Comparison of ENCODE assay signal across 21 cellular contexts in the genomic region with DNA sequence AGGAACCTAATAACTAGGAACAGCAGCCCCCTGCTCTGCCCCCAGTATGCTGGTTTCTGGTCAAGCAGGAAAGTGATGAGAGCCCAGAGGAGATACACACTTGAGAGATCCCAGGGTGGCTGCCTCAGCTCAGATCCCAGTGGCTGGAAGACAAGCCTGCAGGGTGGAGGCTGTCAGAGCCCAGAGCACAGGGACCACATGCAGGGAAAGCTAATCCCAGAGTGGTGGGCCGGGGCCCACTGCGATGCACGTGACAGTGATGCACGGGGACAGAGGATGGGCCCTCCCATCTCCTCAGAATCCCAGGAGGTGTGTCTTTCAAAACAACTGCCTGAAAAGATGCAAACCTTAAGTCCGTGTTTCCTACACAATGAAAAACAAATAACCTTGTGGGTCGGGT. TPM values are rescaled to one million over a fixed set of nuclear protein-coding genes. Genes with fewer than 3 reads are reported as not detected.
DNase-seq lines count a peak whose midpoint lies in the region; ATAC-seq, FAIRE-seq and TF ChIP-seq lines count a peak whose summit lies in the region.
"Had no signal": no experiment of that assay in that cellular context is flagged by ENCODE, and none has a peak within 500 bp of the region (broad histone marks: within the 10 kb centered on the region; RNA-seq: fewer than 3 reads in every experiment).

No MANE protein-coding gene starts in this region.

- peaks cover 0 to 14% (median 0%) of the 10 kb centered on the region in 11 experiments; a peak in 5 of 22 replicates for H4K20me1 ChIP-seq in BLaER1 treated with 17β-estradiol and CSF1 and Interleukin-3, amounts not matched to agents 10 nM and 100 nM

- H3K27me3 ChIP-seq in BLaER1 treated with 17β-estradiol and CSF1 and Interleukin-3, amounts not matched to agents 10 nM and 100 nM = 0 out of 22 replicates have a peak, but pooled peaks cover 0 to 6% (median 0%) of the 10 kb centered on the region in 11 experiments
- H3K27me3 ChIP-seq in right lobe of liver = no peaks in the 10 kb centered on the region
- H3K27me3 ChIP-seq: BE2C had no signal

- peaks cover 8% of the 10 kb centered on the region for H3K27me3 Mint-ChIP-seq in glutamatergic neuron (ENCODE audit: unreplicated experiment)
- peaks cover 33% of the 10 kb centered on the region for H3K27me3 Mint-ChIP-seq in nephron (ENCODE audit: low read depth)

- H3K4me2 ChIP-seq in BLaER1 treated with 17β-estradiol and CSF1 and Interleukin-3, amounts not matched to agents 10 nM and 100 nM = peak overlapping the region in 8 of 11 experiments; percentile 27 to 80 (median 65); a peak in 15 of 22 replicates

- no peak overlapping the region for H3K9ac ChIP-seq in BLaER1 treated with 17β-estradiol and CSF1 and Interleukin-3, amounts not matched to agents 10 nM and 100 nM

- H3K27ac Mint-ChIP-seq in glutamatergic neuron (ENCODE audit: unreplicated experiment) = peak overlapping the region; percentile 64
- H3K27ac Mint-ChIP-seq in nephron = peak overlapping the region; percentile 57 to 67 (median 59)
- H3K27ac Mint-ChIP-seq: CD14-positive monocyte; CD4-positive, alpha-beta memory T cell had no signal

- H3K9me3 ChIP-seq in BLaER1 treated with 17β-estradiol and CSF1 and Interleukin-3, amounts not matched to agents 10 nM and 100 nM (replicated peaks in 1 of 11) = no peaks in the 10 kb centered on the region
- H3K9me3 ChIP-seq in HEK293 (ENCODE audit: control insufficient read depth, insufficient read depth, low read depth, low read length) = no peaks in the 10 kb centered on the region
- no peaks in the 10 kb centered on the region for H3K9me3 ChIP-seq in right lobe of liver
- H3K9me3 ChIP-seq: BE2C, HAP-1 had no signal

- no peak overlapping the region for H3K4me3 ChIP-seq in BLaER1 treated with 17β-estradiol and CSF1 and Interleukin-3, amounts not matched to agents 10 nM and 100 nM
- H3K4me3 ChIP-seq in HEK293 (ENCODE audit: low read depth, low read length) (no peak overlapping the region), right lobe of liver (no peak overlapping the region)
- H3K4me3 ChIP-seq: HAP-1, K562 had no signal

- DNase-seq in glutamatergic neuron = no peak
- no peak for DNase-seq in RCC 7860 (ENCODE audit: low spot score)
- DNase-seq in right lobe of liver = no peak
- no peak for DNase-seq in NCI-H510A (lab: John Stamatoyannopoulos, UW)
- no peak for DNase-seq in hepatic stellate cell (ENCODE audit: low spot score)
- DNase-seq: ACHN; BE2C; CD4-positive, alpha-beta memory T cell; DMS153; DMS79; GDM1; IMR-90 had no signal

- H3K9me3 Mint-ChIP-seq in glutamatergic neuron (ENCODE audit: unreplicated experiment) = peaks cover 7% of the 10 kb centered on the region
- H3K9me3 Mint-ChIP-seq in nephron = no peaks in the 10 kb centered on the region
- H3K9me3 Mint-ChIP-seq: CD4-positive, alpha-beta memory T cell had no signal

- H3K36me3 Mint-ChIP-seq in glutamatergic neuron (ENCODE audit: unreplicated experiment) (no peaks in the 10 kb centered on the region), nephron (ENCODE audit: low read depth) (no peaks in the 10 kb centered on the region)
- H3K36me3 Mint-ChIP-seq: CD14-positive monocyte; CD4-positive, alpha-beta memory T cell had no signal

- no peak for TF ChIP-seq POLR2A in right lobe of liver (IDR thresholded peaks at IDR 0.05)

- H3K36me3 ChIP-seq in BLaER1 treated with 17β-estradiol and CSF1 and Interleukin-3, amounts not matched to agents 10 nM and 100 nM = no peaks in the 10 kb centered on the region
- H3K36me3 ChIP-seq in HEK293 (ENCODE audit: control insufficient read depth in 2 of 2, insufficient read depth in 1 of 2, low read length in 2 of 2) = no peaks in the 10 kb centered on the region
- no peaks in the 10 kb centered on the region for H3K36me3 ChIP-seq in right lobe of liver
- H3K36me3 ChIP-seq: BE2C, HAP-1 had no signal

- no peak overlapping the region for H3K27ac ChIP-seq in BLaER1 treated with 17β-estradiol and CSF1 and Interleukin-3, amounts not matched to agents 10 nM and 100 nM
- no peak overlapping the region for H3K27ac ChIP-seq in HEK293 (ENCODE audit: extremely low read depth, low read depth, low read length)
- no peak overlapping the region for H3K27ac ChIP-seq in right lobe of liver

- ATAC-seq in right lobe of liver = no peak
- ATAC-seq: K562 had no signal

- WGBS in right lobe of liver (ENCODE audit: insufficient coverage, low coverage, low lambda C conversion rate, missing lambda C conversion rate) = 43% methylated on average over 1 of the region's 6 CpGs

- CTCF ChIA-PET in HEK293 (lab: Yijun Ruan, JAX) = no interaction called here

- H3K4me3 Mint-ChIP-seq in glutamatergic neuron (ENCODE audit: unreplicated experiment) (peak overlapping the region; percentile 57), nephron (no peak overlapping the region)
- H3K4me3 Mint-ChIP-seq: CD4-positive, alpha-beta memory T cell had no signal

- POLR2A ChIA-PET in HEK293 (lab: Yijun Ruan, JAX) = no interaction called here

- FAIRE-seq in RCC 7860 (lab: Jason Lieb, UNC) = no peak
- FAIRE-seq: A204.1, GM12892, HTR-8/SVneo, K562 had no signal

- H3K4me1 ChIP-seq in BLaER1 treated with 17β-estradiol and CSF1 and Interleukin-3, amounts not matched to agents 10 nM and 100 nM = peaks cover 6 to 78% (median 61%) of the 10 kb centered on the region in 10 experiments; a peak in 18 of 20 replicates
- no peaks in the 10 kb centered on the region for H3K4me1 ChIP-seq in HEK293 (ENCODE audit: control insufficient read depth, insufficient read depth, low read length)
- no peaks in the 10 kb centered on the region for H3K4me1 ChIP-seq in right lobe of liver
- H3K4me1 ChIP-seq: BE2C, HAP-1 had no signal

- intact Hi-C loops in right lobe of liver (cut with DNase I) = no loop called here

- H3K4me1 Mint-ChIP-seq in glutamatergic neuron (ENCODE audit: low read depth, unreplicated experiment) (peaks cover 35% of the 10 kb centered on the region), nephron (peaks cover 39% of the 10 kb centered on the region)
- H3K4me1 Mint-ChIP-seq: CD14-positive monocyte; CD4-positive, alpha-beta memory T cell had no signal

- TF ChIP-seq CTCF in HEK293 (tag by site-specific recombination; IDR thresholded peaks at IDR 0.05) = no peak
- TF ChIP-seq CTCF in glutamatergic neuron (IDR thresholded peaks at IDR 0.05; ENCODE audit: partially characterized antibody, unreplicated experiment) = no peak
- TF ChIP-seq CTCF in nephron (IDR thresholded peaks at IDR 0.05; ENCODE audit: unreplicated experiment in 3 of 3) = no peak
- TF ChIP-seq CTCF in right lobe of liver (IDR thresholded peaks at IDR 0.05) = no peak

TF ChIP-seq in HEK293, 187 proteins besides CTCF, POLR2A, EP300 and RAD21:
- TF ChIP-seq RBAK (tag by site-specific recombination; IDR thresholded peaks at IDR 0.05) (no peak), MZF1 (tag by site-specific recombination; IDR thresholded peaks at IDR 0.05; ENCODE audit: borderline replicate concordance) (no peak), ZIC2 (tag by site-specific recombination; IDR thresholded peaks at IDR 0.05) (0 out of 2 replicates have a peak, but pooled peaks have one; percentile 9), ZNF324 (tag by site-specific recombination; IDR thresholded peaks at IDR 0.05) (no peak), ZNF37A (tag by site-specific recombination; IDR thresholded peaks at IDR 0.05) (no peak)

RNA-seq across cellular contexts. Expression of gene CRMP1, which starts 29.1 kb away (rescaled TPM):
- 947 TPM for total RNA-seq in glutamatergic neuron (ENCODE audit: unreplicated experiment)
- under 1 TPM in 3 of 6 experiments, not detected in 3; 0.09 to 0.31 (median 0.10) TPM for total RNA-seq in right lobe of liver
- total RNA-seq: CD4-positive, alpha-beta memory T cell had no signal

Comparison
In these comparisons a context has a peak if more than half of its experiments do, and no peak if none do; other contexts are left out.
1. RNA of gene CRMP1, which starts 29.1 kb away (total RNA-seq): 947 TPM in glutamatergic neuron (single experiment); 0.09 to 0.31 TPM in right lobe of liver; every median in the first group is over 100 times any median in the second.